1 cellular context compared by ENCODE assay signal in the genomic region with DNA sequence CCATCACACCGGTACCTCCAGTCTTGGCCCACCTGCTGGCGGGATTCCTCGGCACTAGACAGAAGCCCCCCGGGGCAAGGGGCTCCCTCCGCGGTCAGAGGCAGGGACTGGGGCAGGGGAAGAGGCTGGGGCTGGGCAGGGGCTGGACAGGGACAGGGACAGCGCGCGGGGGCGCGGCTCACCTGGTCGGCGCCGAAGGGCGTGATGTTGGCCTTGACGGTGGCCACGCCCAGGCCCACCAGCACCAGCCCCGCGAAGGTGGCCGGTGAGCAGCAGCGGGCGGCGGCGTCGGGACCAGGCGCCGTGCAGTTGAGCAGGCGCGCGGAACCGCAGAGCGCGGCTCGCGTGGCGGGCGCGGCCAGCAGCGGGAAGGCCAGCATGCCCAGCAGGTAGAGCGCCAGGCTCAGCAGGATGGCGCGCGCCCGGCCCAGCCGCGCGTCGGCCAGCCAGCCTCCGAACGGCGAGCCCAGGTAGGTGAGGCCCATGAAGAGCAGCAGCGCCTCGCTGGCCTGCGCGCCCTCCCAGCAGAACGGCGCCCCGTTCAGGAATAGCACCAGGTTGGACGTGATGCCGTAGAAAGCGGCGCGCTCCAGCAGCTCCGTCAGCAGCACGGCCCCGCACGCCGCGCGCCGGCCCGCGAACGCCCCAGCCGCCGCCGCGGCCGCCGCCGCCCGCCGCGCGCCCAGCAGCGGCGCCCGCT.
A peak's percentile ranks its signal among the peaks of the same experiment; 100 is the strongest.
TF ChIP-seq lines count a peak whose summit lies in the region.

No MANE protein-coding gene starts in this region.

TF ChIP-seq in HepG2, 621 proteins besides CTCF, POLR2A, EP300 and RAD21 (continued from another document):
- TF ChIP-seq, protein P1, sequence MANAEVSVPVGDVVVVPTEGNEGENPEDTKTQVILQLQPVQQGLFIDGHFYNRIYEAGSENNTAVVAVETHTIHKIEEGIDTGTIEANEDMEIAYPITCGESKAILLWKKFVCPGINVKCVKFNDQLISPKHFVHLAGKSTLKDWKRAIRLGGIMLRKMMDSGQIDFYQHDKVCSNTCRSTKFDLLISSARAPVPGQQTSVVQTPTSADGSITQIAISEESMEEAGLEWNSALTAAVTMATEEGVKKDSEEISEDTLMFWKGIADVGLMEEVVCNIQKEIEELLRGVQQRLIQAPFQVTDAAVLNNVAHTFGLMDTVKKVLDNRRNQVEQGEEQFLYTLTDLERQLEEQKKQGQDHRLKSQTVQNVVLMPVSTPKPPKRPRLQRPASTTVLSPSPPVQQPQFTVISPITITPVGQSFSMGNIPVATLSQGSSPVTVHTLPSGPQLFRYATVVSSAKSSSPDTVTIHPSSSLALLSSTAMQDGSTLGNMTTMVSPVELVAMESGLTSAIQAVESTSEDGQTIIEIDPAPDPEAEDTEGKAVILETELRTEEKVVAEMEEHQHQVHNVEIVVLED (CRISPR knock-in tag; IDR thresholded peaks at IDR 0.05; ENCODE audit: borderline replicate concordance) = no peak
- TF ChIP-seq, protein P2, sequence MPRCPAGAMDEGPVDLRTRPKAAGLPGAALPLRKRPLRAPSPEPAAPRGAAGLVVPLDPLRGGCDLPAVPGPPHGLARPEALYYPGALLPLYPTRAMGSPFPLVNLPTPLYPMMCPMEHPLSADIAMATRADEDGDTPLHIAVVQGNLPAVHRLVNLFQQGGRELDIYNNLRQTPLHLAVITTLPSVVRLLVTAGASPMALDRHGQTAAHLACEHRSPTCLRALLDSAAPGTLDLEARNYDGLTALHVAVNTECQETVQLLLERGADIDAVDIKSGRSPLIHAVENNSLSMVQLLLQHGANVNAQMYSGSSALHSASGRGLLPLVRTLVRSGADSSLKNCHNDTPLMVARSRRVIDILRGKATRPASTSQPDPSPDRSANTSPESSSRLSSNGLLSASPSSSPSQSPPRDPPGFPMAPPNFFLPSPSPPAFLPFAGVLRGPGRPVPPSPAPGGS (CRISPR knock-in tag; IDR thresholded peaks at IDR 0.05) = peak; percentile 9; the same call in 1 of the 2 replicates
- TF ChIP-seq ZNF496 (CRISPR knock-in tag; IDR thresholded peaks at IDR 0.05; ENCODE audit: insufficient replicate concordance) (no peak), ESRRA (CRISPR knock-in tag; IDR thresholded peaks at IDR 0.05; ENCODE audit: low read depth) (no peak), DMAP1 (CRISPR knock-in tag; IDR thresholded peaks at IDR 0.05) (no peak; the same call in 1 of the 2 replicates), ZNF350 (CRISPR knock-in tag; IDR thresholded peaks at IDR 0.05; ENCODE audit: borderline replicate concordance, low read depth) (no peak), ZC3H4 (CRISPR knock-in tag; IDR thresholded peaks at IDR 0.05; ENCODE audit: borderline replicate concordance) (no peak), ZSCAN22 (CRISPR knock-in tag; IDR thresholded peaks at IDR 0.05) (no peak), RFX1 (IDR thresholded peaks at IDR 0.05) (no peak), GATA4 (IDR thresholded peaks at IDR 0.05; ENCODE audit: borderline replicate concordance, low read depth) (no peak), MTA3 (CRISPR knock-in tag; IDR thresholded peaks at IDR 0.05) (no peak), ZNF562 (CRISPR knock-in tag; IDR thresholded peaks at IDR 0.05; ENCODE audit: borderline replicate concordance) (no peak), ZNF577 (CRISPR knock-in tag; IDR thresholded peaks at IDR 0.05; ENCODE audit: borderline replicate concordance, low read depth) (no peak), ZNF337 (CRISPR knock-in tag; IDR thresholded peaks at IDR 0.05; ENCODE audit: borderline replicate concordance, low read depth) (no peak), SALL1 (CRISPR knock-in tag; IDR thresholded peaks at IDR 0.05) (0 out of 2 replicates have a peak, but pooled peaks have one; percentile 42), ZNF761 (CRISPR knock-in tag; conservative IDR thresholded peaks at IDR 0.05) (no peak), SATB2 (CRISPR knock-in tag; IDR thresholded peaks at IDR 0.05) (no peak), ZMYM4 (CRISPR knock-in tag; IDR thresholded peaks at IDR 0.05) (0 out of 2 replicates have a peak, but pooled peaks have one; percentile 26), U2AF1 (optimal IDR thresholded peaks at IDR 0.05; ENCODE audit: low read depth, low read length) (no peak), WIZ (CRISPR knock-in tag; IDR thresholded peaks at IDR 0.05) (no peak), TBX3 (IDR thresholded peaks at IDR 0.05; ENCODE audit: borderline replicate concordance) (no peak)
- TF ChIP-seq, protein P3, sequence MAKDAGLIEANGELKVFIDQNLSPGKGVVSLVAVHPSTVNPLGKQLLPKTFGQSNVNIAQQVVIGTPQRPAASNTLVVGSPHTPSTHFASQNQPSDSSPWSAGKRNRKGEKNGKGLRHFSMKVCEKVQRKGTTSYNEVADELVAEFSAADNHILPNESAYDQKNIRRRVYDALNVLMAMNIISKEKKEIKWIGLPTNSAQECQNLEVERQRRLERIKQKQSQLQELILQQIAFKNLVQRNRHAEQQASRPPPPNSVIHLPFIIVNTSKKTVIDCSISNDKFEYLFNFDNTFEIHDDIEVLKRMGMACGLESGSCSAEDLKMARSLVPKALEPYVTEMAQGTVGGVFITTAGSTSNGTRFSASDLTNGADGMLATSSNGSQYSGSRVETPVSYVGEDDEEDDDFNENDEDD (CRISPR knock-in tag; IDR thresholded peaks at IDR 0.05; ENCODE audit: borderline replicate concordance) = 0 out of 2 replicates have a peak, but pooled peaks have one; percentile 43
- TF ChIP-seq, protein P4, sequence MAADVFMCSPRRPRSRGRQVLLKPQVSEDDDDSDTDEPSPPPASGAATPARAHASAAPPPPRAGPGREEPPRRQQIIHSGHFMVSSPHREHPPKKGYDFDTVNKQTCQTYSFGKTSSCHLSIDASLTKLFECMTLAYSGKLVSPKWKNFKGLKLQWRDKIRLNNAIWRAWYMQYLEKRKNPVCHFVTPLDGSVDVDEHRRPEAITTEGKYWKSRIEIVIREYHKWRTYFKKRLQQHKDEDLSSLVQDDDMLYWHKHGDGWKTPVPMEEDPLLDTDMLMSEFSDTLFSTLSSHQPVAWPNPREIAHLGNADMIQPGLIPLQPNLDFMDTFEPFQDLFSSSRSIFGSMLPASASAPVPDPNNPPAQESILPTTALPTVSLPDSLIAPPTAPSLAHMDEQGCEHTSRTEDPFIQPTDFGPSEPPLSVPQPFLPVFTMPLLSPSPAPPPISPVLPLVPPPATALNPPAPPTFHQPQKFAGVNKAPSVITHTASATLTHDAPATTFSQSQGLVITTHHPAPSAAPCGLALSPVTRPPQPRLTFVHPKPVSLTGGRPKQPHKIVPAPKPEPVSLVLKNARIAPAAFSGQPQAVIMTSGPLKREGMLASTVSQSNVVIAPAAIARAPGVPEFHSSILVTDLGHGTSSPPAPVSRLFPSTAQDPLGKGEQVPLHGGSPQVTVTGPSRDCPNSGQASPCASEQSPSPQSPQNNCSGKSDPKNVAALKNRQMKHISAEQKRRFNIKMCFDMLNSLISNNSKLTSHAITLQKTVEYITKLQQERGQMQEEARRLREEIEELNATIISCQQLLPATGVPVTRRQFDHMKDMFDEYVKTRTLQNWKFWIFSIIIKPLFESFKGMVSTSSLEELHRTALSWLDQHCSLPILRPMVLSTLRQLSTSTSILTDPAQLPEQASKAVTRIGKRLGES (CRISPR knock-in tag; IDR thresholded peaks at IDR 0.05; ENCODE audit: borderline replicate concordance) = no peak
- TF ChIP-seq, protein P5, sequence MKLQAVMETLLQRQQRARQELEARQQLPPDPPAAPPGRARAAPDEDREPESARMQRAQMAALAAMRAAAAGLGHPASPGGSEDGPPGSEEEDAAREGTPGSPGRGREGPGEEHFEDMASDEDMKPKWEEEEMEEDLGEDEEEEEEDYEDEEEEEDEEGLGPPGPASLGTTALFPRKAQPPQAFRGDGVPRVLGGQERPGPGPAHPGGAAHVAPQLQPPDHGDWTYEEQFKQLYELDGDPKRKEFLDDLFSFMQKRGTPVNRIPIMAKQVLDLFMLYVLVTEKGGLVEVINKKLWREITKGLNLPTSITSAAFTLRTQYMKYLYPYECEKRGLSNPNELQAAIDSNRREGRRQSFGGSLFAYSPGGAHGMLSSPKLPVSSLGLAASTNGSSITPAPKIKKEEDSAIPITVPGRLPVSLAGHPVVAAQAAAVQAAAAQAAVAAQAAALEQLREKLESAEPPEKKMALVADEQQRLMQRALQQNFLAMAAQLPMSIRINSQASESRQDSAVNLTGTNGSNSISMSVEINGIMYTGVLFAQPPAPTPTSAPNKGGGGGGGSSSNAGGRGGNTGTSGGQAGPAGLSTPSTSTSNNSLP (IDR thresholded peaks at IDR 0.05; ENCODE audit: low read depth, low read length) = no peak
- TF ChIP-seq, protein P6, sequence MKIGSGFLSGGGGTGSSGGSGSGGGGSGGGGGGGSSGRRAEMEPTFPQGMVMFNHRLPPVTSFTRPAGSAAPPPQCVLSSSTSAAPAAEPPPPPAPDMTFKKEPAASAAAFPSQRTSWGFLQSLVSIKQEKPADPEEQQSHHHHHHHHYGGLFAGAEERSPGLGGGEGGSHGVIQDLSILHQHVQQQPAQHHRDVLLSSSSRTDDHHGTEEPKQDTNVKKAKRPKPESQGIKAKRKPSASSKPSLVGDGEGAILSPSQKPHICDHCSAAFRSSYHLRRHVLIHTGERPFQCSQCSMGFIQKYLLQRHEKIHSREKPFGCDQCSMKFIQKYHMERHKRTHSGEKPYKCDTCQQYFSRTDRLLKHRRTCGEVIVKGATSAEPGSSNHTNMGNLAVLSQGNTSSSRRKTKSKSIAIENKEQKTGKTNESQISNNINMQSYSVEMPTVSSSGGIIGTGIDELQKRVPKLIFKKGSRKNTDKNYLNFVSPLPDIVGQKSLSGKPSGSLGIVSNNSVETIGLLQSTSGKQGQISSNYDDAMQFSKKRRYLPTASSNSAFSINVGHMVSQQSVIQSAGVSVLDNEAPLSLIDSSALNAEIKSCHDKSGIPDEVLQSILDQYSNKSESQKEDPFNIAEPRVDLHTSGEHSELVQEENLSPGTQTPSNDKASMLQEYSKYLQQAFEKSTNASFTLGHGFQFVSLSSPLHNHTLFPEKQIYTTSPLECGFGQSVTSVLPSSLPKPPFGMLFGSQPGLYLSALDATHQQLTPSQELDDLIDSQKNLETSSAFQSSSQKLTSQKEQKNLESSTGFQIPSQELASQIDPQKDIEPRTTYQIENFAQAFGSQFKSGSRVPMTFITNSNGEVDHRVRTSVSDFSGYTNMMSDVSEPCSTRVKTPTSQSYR (CRISPR knock-in tag; IDR thresholded peaks at IDR 0.05; ENCODE audit: borderline replicate concordance) = no peak
- TF ChIP-seq, protein P7, sequence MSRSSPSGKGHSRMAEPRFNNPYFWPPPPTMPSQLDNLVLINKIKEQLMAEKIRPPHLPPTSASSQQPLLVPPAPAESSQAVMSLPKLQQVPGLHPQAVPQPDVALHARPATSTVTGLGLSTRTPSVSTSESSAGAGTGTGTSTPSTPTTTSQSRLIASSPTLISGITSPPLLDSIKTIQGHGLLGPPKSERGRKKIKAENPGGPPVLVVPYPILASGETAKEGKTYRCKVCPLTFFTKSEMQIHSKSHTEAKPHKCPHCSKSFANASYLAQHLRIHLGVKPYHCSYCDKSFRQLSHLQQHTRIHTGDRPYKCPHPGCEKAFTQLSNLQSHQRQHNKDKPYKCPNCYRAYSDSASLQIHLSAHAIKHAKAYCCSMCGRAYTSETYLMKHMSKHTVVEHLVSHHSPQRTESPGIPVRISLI (CRISPR knock-in tag; IDR thresholded peaks at IDR 0.05; ENCODE audit: borderline replicate concordance) = no peak
- TF ChIP-seq, protein P8, sequence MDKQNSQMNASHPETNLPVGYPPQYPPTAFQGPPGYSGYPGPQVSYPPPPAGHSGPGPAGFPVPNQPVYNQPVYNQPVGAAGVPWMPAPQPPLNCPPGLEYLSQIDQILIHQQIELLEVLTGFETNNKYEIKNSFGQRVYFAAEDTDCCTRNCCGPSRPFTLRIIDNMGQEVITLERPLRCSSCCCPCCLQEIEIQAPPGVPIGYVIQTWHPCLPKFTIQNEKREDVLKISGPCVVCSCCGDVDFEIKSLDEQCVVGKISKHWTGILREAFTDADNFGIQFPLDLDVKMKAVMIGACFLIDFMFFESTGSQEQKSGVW (CRISPR knock-in tag; IDR thresholded peaks at IDR 0.05; ENCODE audit: borderline replicate concordance) = no peak
- TF ChIP-seq, protein P9, sequence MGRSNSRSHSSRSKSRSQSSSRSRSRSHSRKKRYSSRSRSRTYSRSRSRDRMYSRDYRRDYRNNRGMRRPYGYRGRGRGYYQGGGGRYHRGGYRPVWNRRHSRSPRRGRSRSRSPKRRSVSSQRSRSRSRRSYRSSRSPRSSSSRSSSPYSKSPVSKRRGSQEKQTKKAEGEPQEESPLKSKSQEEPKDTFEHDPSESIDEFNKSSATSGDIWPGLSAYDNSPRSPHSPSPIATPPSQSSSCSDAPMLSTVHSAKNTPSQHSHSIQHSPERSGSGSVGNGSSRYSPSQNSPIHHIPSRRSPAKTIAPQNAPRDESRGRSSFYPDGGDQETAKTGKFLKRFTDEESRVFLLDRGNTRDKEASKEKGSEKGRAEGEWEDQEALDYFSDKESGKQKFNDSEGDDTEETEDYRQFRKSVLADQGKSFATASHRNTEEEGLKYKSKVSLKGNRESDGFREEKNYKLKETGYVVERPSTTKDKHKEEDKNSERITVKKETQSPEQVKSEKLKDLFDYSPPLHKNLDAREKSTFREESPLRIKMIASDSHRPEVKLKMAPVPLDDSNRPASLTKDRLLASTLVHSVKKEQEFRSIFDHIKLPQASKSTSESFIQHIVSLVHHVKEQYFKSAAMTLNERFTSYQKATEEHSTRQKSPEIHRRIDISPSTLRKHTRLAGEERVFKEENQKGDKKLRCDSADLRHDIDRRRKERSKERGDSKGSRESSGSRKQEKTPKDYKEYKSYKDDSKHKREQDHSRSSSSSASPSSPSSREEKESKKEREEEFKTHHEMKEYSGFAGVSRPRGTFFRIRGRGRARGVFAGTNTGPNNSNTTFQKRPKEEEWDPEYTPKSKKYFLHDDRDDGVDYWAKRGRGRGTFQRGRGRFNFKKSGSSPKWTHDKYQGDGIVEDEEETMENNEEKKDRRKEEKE (IDR thresholded peaks at IDR 0.05) = no peak
- TF ChIP-seq, protein P10, sequence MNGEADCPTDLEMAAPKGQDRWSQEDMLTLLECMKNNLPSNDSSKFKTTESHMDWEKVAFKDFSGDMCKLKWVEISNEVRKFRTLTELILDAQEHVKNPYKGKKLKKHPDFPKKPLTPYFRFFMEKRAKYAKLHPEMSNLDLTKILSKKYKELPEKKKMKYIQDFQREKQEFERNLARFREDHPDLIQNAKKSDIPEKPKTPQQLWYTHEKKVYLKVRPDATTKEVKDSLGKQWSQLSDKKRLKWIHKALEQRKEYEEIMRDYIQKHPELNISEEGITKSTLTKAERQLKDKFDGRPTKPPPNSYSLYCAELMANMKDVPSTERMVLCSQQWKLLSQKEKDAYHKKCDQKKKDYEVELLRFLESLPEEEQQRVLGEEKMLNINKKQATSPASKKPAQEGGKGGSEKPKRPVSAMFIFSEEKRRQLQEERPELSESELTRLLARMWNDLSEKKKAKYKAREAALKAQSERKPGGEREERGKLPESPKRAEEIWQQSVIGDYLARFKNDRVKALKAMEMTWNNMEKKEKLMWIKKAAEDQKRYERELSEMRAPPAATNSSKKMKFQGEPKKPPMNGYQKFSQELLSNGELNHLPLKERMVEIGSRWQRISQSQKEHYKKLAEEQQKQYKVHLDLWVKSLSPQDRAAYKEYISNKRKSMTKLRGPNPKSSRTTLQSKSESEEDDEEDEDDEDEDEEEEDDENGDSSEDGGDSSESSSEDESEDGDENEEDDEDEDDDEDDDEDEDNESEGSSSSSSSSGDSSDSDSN (CRISPR knock-in tag; IDR thresholded peaks at IDR 0.05) = peak; percentile 67
TF ChIP-seq in HepG2: peak in this region for 68.
